In the genomic region with DNA sequence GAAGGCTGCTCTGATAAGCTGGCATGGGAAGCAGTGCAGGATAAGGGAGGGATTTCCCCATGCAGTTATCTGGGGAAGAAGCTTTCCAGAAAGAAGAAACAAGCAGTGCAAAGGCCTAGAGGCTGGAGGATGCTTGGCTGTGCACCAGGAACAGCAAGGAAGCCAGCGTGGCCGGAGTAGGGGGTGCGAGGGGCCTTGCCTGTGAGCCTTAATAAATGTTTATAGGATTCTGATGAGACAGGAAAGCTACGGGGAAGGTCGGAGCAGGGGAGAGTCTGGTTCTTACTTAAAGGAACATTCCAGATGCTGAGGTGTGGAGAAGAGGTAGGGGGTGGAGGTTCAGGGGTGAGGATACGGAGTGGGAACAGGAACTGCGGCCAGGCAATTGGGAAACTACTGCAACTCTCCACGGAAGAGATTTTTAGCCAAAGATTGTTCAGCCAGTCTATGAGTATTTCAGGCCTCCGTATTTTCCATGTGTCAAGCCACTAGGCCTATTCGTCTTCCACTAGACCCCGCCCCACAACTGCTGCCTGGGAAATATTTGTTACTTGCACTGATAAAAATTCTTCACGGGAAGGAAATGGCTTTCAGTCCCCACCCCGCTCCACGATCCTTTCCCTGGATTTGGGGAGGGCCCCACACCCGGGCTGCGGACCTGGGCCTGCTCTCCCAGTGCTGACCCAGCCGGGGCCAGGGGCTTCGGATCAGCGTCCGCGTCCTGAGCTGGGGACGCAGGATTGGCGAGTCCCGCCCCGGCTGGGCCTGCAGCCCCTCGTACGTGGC, we compare ENCODE assay signal across 8 cellular contexts. TPM values are rescaled to one million over a fixed set of nuclear protein-coding genes. Genes with fewer than 3 reads are reported as not detected.
DNase-seq lines count a peak whose midpoint lies in the region; ATAC-seq and TF ChIP-seq lines count a peak whose summit lies in the region.

No MANE protein-coding gene starts in this region.

- peaks cover 35% of the 10 kb centered on the region for H3K79me2 ChIP-seq in fibroblast of lung (ENCODE audit: control insufficient read depth, insufficient read depth, low read length)

- ATAC-seq in HG02610 (IDR thresholded peaks at IDR 0.05; ENCODE audit: unreplicated experiment) = peak; percentile 9
- ATAC-seq in activated T-cell treated with anti-CD3 and anti-CD28 coated beads, Interleukin-2, amount 50 U/mL, for 4 hours = peak; percentile 38 to 44
- ATAC-seq in naive thymus-derived CD8-positive, alpha-beta T cell = peak; percentile 29 to 35

- H3K27me3 ChIP-seq in fibroblast of lung (ENCODE audit: control insufficient read depth, insufficient read depth, low read length) = no peaks in the 10 kb centered on the region

- H3K4me1 Mint-ChIP-seq in activated T-cell treated with anti-CD3 and anti-CD28 coated beads, Interleukin-2, amount 50 U/mL, for 4 hours (ENCODE audit: low read depth) = peaks cover 65% of the 10 kb centered on the region
- peaks cover 33 to 63% (median 58%) of the 10 kb centered on the region in 4 donors for H3K4me1 Mint-ChIP-seq in naive thymus-derived CD8-positive, alpha-beta T cell

- no peaks in the 10 kb centered on the region for H4K20me1 ChIP-seq in fibroblast of lung (ENCODE audit: control insufficient read depth, extremely low read depth, insufficient read depth, low read length)

- peak overlapping the region; percentile 66 to 92 (median 87) for H3K4me3 ChIP-seq in fibroblast of lung (replicated peaks in 1 of 4; ENCODE audit: control extremely low read depth in 1 of 4, insufficient read depth in 1 of 4, low read depth in 3 of 4, low read length in 4 of 4)

- H3K36me3 Mint-ChIP-seq in activated T-cell treated with anti-CD3 and anti-CD28 coated beads, Interleukin-2, amount 50 U/mL, for 4 hours (ENCODE audit: insufficient read depth) = peaks cover 20% of the 10 kb centered on the region
- H3K36me3 Mint-ChIP-seq in naive thymus-derived CD8-positive, alpha-beta T cell = peaks cover 13 to 23% (median 22%) of the 10 kb centered on the region in 3 donors

- POLR2A ChIA-PET in naive thymus-derived CD8-positive, alpha-beta T cell (lab: Charles Lee) = interaction anchor here (0.6 to 3.3 kb wide), 9 partner anchors 9 to 1747 kb away, joined by 3 to 17 read pairs (median 4); a partner anchor contains a TSS

- peak overlapping the region; percentile 62 for H2AFZ ChIP-seq in fibroblast of lung (ENCODE audit: low read length)

- no peaks in the 10 kb centered on the region for H3K27me3 Mint-ChIP-seq in activated T-cell treated with anti-CD3 and anti-CD28 coated beads, Interleukin-2, amount 50 U/mL, for 4 hours (ENCODE audit: low read depth)
- no peaks in the 10 kb centered on the region for H3K27me3 Mint-ChIP-seq in naive thymus-derived CD8-positive, alpha-beta T cell

- peaks cover 5% of the 10 kb centered on the region for H3K9me3 Mint-ChIP-seq in activated T-cell treated with anti-CD3 and anti-CD28 coated beads, Interleukin-2, amount 50 U/mL, for 4 hours
- H3K9me3 Mint-ChIP-seq in naive thymus-derived CD8-positive, alpha-beta T cell = peaks cover 0 to 3% (median 0%) of the 10 kb centered on the region in 9 donors

- H3K9me3 ChIP-seq in fibroblast of lung (ENCODE audit: control insufficient read depth, insufficient read depth, low read depth, low read length) = no peaks in the 10 kb centered on the region

- peak overlapping the region; percentile 88 to 98 (median 95) for H3K27ac Mint-ChIP-seq in naive thymus-derived CD8-positive, alpha-beta T cell

- TF ChIP-seq CTCF in fibroblast of lung (conservative IDR thresholded peaks at IDR 0.05 in 1 of 2, IDR thresholded peaks at IDR 0.05 in 1 of 2; ENCODE audit: low read depth in 1 of 2, low read length in 2 of 2) = no peak

- H3K27ac ChIP-seq in fibroblast of lung (ENCODE audit: insufficient read depth, low read length) (peak overlapping the region; percentile 79), temporal lobe (ENCODE audit: low read depth, low read length) (peak overlapping the region; percentile 53)

- H3K4me2 ChIP-seq in fibroblast of lung (ENCODE audit: extremely low read depth, insufficient read depth, low read length) = peak overlapping the region; percentile 95

- H3K4me1 ChIP-seq in fibroblast of lung (ENCODE audit: control insufficient read depth, extremely low read depth, insufficient read depth, low read length) = peaks cover 2% of the 10 kb centered on the region

- peak overlapping the region; percentile 87 for H3K4me3 Mint-ChIP-seq in activated T-cell treated with anti-CD3 and anti-CD28 coated beads, Interleukin-2, amount 50 U/mL, for 4 hours
- peak overlapping the region; percentile 88 to 99 (median 94) for H3K4me3 Mint-ChIP-seq in naive thymus-derived CD8-positive, alpha-beta T cell

- peak overlapping the region; percentile 79 for H3K9ac ChIP-seq in fibroblast of lung (ENCODE audit: insufficient read depth, low read length)

- H3K36me3 ChIP-seq in fibroblast of lung (ENCODE audit: control insufficient read depth, insufficient read depth, low read length) = peaks cover 3% of the 10 kb centered on the region

- DNase-seq in SIG-M5 treated with dmso at 0.1 percent for 504 hours (lab: John Stamatoyannopoulos, UW; ENCODE audit: unreplicated experiment) (peak; percentile 40), SIG-M5 (lab: John Stamatoyannopoulos, UW) (no peak), NCI-H2171 treated with DMSO at 0.1 percent for 48 hours (lab: John Stamatoyannopoulos, UW) (peak; percentile 47), fibroblast of lung (ENCODE audit: low read depth in 2 of 2) (peak; percentile 70)
- DNase-seq in activated T-cell treated with anti-CD3 and anti-CD28 coated beads, Interleukin-2, amount 50 U/mL, for 4 hours = peak; percentile 25
- peak in 4 of 10 donors; percentile 11 to 28 (median 16) for DNase-seq in naive thymus-derived CD8-positive, alpha-beta T cell

RNA-seq across cellular contexts. Expression of a gene that starts 0.5 kb away (rescaled TPM):
- total RNA-seq in activated T-cell treated with anti-CD3 and anti-CD28 coated beads, Interleukin-2, amount 50 U/mL, for 4 hours = 10 to 100 TPM; 13.8 to 23.4 (median 21.2) TPM
- total RNA-seq in fibroblast of lung = 27.7 and 32.0 TPM in 2 replicates
- 28.8 and 39.9 TPM in 2 replicates for polyA plus RNA-seq in fibroblast of lung
- 16.1 and 28.0 TPM in 2 replicates for polyA plus RNA-seq in fibroblast of lung (2012)
- polyA minus RNA-seq in fibroblast of lung (ENCODE audit: low replicate concordance) = 9.5 and 12.6 TPM in 2 replicates
- 10 to 100 TPM; 24.4 to 31.1 TPM for total RNA-seq in naive thymus-derived CD8-positive, alpha-beta T cell
- 10 to 100 TPM; 18.8 to 28.8 (median 21.6) TPM for polyA plus RNA-seq in naive thymus-derived CD8-positive, alpha-beta T cell
- 47.5 TPM for total RNA-seq in temporal lobe

RNA-seq across cellular contexts. Expression of a gene that starts 32.2 kb away (rescaled TPM):
- not detected for total RNA-seq in activated T-cell treated with anti-CD3 and anti-CD28 coated beads, Interleukin-2, amount 50 U/mL, for 4 hours
- total RNA-seq in fibroblast of lung (not detected in 2 replicates), temporal lobe (not detected)
- not detected in 2 replicates for polyA plus RNA-seq in fibroblast of lung
- polyA plus RNA-seq in fibroblast of lung (2012) = not detected in 2 replicates
- polyA minus RNA-seq in fibroblast of lung (ENCODE audit: low replicate concordance) = not detected in 2 replicates
- total RNA-seq in naive thymus-derived CD8-positive, alpha-beta T cell = not detected
- polyA plus RNA-seq in naive thymus-derived CD8-positive, alpha-beta T cell = not detected

RNA-seq across cellular contexts. Expression of a gene that starts 40.0 kb away (rescaled TPM):
- 10 to 100 TPM; 35.3 to 41.1 (median 37.0) TPM for total RNA-seq in activated T-cell treated with anti-CD3 and anti-CD28 coated beads, Interleukin-2, amount 50 U/mL, for 4 hours
- total RNA-seq in fibroblast of lung (12.6 and 16.8 TPM in 2 replicates), temporal lobe (24.6 TPM)
- polyA plus RNA-seq in fibroblast of lung = 50.0 and 55.3 TPM in 2 replicates
- polyA plus RNA-seq in fibroblast of lung (2012) = 32.5 and 36.9 TPM in 2 replicates
- 20.6 and 21.2 TPM in 2 replicates for polyA minus RNA-seq in fibroblast of lung (ENCODE audit: low replicate concordance)
- 10 to 100 TPM; 42.3 to 45.4 TPM for total RNA-seq in naive thymus-derived CD8-positive, alpha-beta T cell
- 10 to 100 TPM; 43.0 to 44.5 (median 43.8) TPM for polyA plus RNA-seq in naive thymus-derived CD8-positive, alpha-beta T cell
